Comparison of ENCODE assay signal across 8 cellular contexts in the genomic region with DNA sequence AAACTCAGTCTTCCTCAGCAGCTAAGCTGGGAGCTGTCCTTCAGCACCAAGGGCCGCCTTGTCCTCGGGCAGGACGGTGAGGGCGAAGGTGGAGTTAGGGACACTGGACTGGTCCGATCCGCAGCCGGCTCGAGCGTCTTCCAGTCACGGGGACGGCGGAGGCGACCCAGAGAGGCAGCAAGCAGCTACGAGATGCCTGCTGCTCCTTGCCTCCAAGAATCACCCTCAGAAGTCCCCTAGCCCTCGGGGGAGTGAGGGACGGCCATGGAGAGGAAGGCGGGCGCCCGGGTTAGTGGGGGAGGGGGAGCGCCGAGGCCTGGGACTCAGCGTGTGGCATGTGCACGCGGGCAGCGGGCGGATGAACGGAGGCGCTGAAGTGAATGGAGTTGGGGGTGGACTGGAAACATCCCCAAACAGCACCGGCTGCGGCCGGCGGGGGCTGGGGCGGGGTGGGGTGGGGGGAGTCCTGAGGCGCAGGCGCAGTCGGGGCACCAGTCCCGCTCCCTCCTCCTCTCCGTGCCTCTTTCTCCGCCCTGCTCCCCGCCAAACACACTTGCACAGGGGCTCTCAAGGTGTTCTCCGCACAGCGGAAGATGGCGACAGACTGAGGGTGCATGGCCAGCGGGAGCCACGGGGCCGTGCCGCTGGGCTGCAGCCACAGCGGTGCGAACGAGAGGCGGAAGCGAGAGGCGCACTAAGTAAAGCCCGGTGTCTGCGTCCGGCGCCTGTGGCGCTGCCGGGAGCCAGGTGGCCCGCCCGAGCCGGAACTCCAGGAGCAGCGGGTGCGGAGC. TPM values are rescaled to one million over a fixed set of nuclear protein-coding genes. Genes with fewer than 3 reads are reported as not detected.
DNase-seq lines count a peak whose midpoint lies in the region; ATAC-seq and TF ChIP-seq lines count a peak whose summit lies in the region.

A gene (plus strand): TSS at position 492 of the 791 bp plus-strand sequence. CDS start 957 bp downstream, outside the sequence.

- H3K4me2 ChIP-seq in HCT116 (ENCODE audit: low read length): peak within 1 kb of the TSS; percentile 82

- H3K4me1 ChIP-seq in HCT116 (ENCODE audit: control insufficient read depth in 1 of 2, insufficient read depth in 2 of 2, low read length in 2 of 2): peaks cover 0 to 4% of the 10 kb centered on the region in 2 experiments; a peak in 1 of 4 replicates

- no peaks in the 10 kb centered on the region for H3K9me2 ChIP-seq in HCT116 (ENCODE audit: insufficient read depth)

- CTCF ChIA-PET in HCT116 (lab: Charles Lee): interaction anchor here (0.8 to 2.1 kb wide), 6 partner anchors 11 to 593 kb away, joined by 3 to 10 read pairs (median 4); no protein-coding TSS in a partner anchor

- peak; percentile 46 for TF ChIP-seq POLR2A in HCT116 (IDR thresholded peaks at IDR 0.05; ENCODE audit: borderline replicate concordance, extremely low read depth, insufficient read depth, insufficient read length)

- no peak for TF ChIP-seq CTCF in HCT116 (IDR thresholded peaks at IDR 0.05 in 2 of 3, conservative IDR thresholded peaks at IDR 0.05 in 1 of 3; ENCODE audit: borderline replicate concordance in 1 of 3, insufficient read depth in 1 of 3, low read depth in 2 of 3, low read length in 2 of 3)

- peak within 1 kb of the TSS; percentile 64 for H3K9ac ChIP-seq in HCT116 (ENCODE audit: low read length)

- H3K27ac ChIP-seq in HCT116 (ENCODE audit: low read depth, low read length): peak within 1 kb of the TSS; percentile 76

- POLR2A ChIA-PET in HCT116 (lab: Charles Lee): no interaction called here

- no peak for TF ChIP-seq RAD21 in HCT116 (IDR thresholded peaks at IDR 0.05; ENCODE audit: low read depth)

- no peaks in the 10 kb centered on the region for H3K36me3 ChIP-seq in HCT116 (ENCODE audit: control insufficient read depth in 1 of 2, insufficient read depth in 2 of 2, low read length in 2 of 2)

- DNase-seq in Ammon's horn (ENCODE audit: low spot score): peak; percentile 60
- DNase-seq in HCT116 (ENCODE audit: low read depth, low spot score): peak; percentile 37
- peak; percentile 86 for DNase-seq in NCI-H69 (lab: John Stamatoyannopoulos, UW)
- peak; percentile 64 for DNase-seq in astrocyte of the hippocampus (ENCODE audit: low read depth, low spot score)
- peak in 33 of 51 donors; percentile 5 to 64 (median 28) for DNase-seq in hypothalamus (lab: John Stamatoyannopoulos, UW)
- DNase-seq in retina: peak; percentile 86
- DNase-seq in NCI-H187 (lab: John Stamatoyannopoulos, UW): no peak
- DNase-seq in AML-193 (lab: John Stamatoyannopoulos, UW): no peak

- RAD21 ChIA-PET in HCT116 (lab: Charles Lee; ENCODE audit: low non-redundant PET in 1 of 2, low total read pairs in 2 of 2, uncharacterized antibody in 2 of 2, unreplicated experiment in 2 of 2): no interaction called here

- H4K20me1 ChIP-seq in HCT116 (ENCODE audit: insufficient read depth): no peaks in the 10 kb centered on the region

- no peaks in the 10 kb centered on the region for H3K9me3 ChIP-seq in HCT116 (ENCODE audit: control insufficient read depth in 1 of 2, insufficient read depth in 1 of 2, low read depth in 1 of 2, low read length in 2 of 2)

- BruUV-seq in HCT116 (replicated peaks; lab: Mats Ljungman, UMichigan): no TSS peak

- peaks cover 13% of the 10 kb centered on the region; the same call in 1 of the 2 replicates for H3K79me2 ChIP-seq in HCT116 (ENCODE audit: insufficient read depth, low read length)

- H3K27me3 ChIP-seq in HCT116 (ENCODE audit: insufficient read depth, low read length): no peaks in the 10 kb centered on the region

- peak within 1 kb of the TSS; percentile 53 to 63 for H3K4me3 ChIP-seq in HCT116 (replicated peaks in 1 of 2; ENCODE audit: low read depth in 1 of 2, low read length in 2 of 2)

- intact Hi-C loops in HCT116 (cut with micrococcal nuclease): no loop called here

- peak within 1 kb of the TSS; percentile 78 for H2AFZ ChIP-seq in HCT116 (ENCODE audit: low read depth, low read length, poor library complexity, severe bottlenecking)

- peak; percentile 80 for ATAC-seq in HCT116

TF ChIP-seq in HCT116, 20 proteins besides CTCF, POLR2A, EP300 and RAD21:
- TF ChIP-seq FOSL1 (IDR thresholded peaks at IDR 0.05; ENCODE audit: low read depth): no peak
- TF ChIP-seq POLR2AphosphoS5 (IDR thresholded peaks at IDR 0.05; ENCODE audit: low read depth, low read length): peak; percentile 68
- 0 out of 2 replicates have a peak, but pooled peaks have one; percentile 59 for TF ChIP-seq SIN3A (IDR thresholded peaks at IDR 0.05; ENCODE audit: low read depth)
- no peak for TF ChIP-seq ZNF274 (IDR thresholded peaks at IDR 0.05; ENCODE audit: low read depth, low read length)
- TF ChIP-seq, protein P1, sequence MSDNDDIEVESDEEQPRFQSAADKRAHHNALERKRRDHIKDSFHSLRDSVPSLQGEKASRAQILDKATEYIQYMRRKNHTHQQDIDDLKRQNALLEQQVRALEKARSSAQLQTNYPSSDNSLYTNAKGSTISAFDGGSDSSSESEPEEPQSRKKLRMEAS (IDR thresholded peaks at IDR 0.05): no peak
- TF ChIP-seq EGR1 (IDR thresholded peaks at IDR 0.05; ENCODE audit: low read depth): no peak
- TF ChIP-seq YY1 (IDR thresholded peaks at IDR 0.05; ENCODE audit: extremely low read depth, insufficient replicate concordance, low read depth, low read length): peak; percentile 66
- TF ChIP-seq, protein P2, sequence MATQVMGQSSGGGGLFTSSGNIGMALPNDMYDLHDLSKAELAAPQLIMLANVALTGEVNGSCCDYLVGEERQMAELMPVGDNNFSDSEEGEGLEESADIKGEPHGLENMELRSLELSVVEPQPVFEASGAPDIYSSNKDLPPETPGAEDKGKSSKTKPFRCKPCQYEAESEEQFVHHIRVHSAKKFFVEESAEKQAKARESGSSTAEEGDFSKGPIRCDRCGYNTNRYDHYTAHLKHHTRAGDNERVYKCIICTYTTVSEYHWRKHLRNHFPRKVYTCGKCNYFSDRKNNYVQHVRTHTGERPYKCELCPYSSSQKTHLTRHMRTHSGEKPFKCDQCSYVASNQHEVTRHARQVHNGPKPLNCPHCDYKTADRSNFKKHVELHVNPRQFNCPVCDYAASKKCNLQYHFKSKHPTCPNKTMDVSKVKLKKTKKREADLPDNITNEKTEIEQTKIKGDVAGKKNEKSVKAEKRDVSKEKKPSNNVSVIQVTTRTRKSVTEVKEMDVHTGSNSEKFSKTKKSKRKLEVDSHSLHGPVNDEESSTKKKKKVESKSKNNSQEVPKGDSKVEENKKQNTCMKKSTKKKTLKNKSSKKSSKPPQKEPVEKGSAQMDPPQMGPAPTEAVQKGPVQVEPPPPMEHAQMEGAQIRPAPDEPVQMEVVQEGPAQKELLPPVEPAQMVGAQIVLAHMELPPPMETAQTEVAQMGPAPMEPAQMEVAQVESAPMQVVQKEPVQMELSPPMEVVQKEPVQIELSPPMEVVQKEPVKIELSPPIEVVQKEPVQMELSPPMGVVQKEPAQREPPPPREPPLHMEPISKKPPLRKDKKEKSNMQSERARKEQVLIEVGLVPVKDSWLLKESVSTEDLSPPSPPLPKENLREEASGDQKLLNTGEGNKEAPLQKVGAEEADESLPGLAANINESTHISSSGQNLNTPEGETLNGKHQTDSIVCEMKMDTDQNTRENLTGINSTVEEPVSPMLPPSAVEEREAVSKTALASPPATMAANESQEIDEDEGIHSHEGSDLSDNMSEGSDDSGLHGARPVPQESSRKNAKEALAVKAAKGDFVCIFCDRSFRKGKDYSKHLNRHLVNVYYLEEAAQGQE (IDR thresholded peaks at IDR 0.05; ENCODE audit: low read depth): peak; percentile 66
- TF ChIP-seq SP1 (IDR thresholded peaks at IDR 0.05; ENCODE audit: low read depth): no peak

RNA-seq across cellular contexts. Expression of the gene that starts here (rescaled TPM):
- 8.7 TPM for total RNA-seq in HCT116 (2021; ENCODE audit: unreplicated experiment)
- 4.4 and 5.0 TPM in 2 replicates for polyA plus RNA-seq in HCT116 (2012)

Comparison
In these comparisons a context has a peak if more than half of its experiments do, and no peak if none do; other contexts are left out.
1. DNase-seq: peak in Ammon's horn (single experiment), HCT116 (single experiment), NCI-H69 (single experiment), astrocyte of the hippocampus (single experiment), hypothalamus (33 of 51) and retina (single experiment); none in NCI-H187 (0 of 2) and AML-193 (0 of 2).